In genomic region chr12:49887091-49887490, GRCh38 we compare ENCODE assay signal across 25 cellular contexts.
"Had no signal": no experiment of that assay in that cellular context is flagged by ENCODE, and none has a peak within 500 bp of the region (broad histone marks: within the 10 kb centered on the region; RNA-seq: fewer than 3 reads in every experiment).

No MANE protein-coding gene starts in this region.

- H3K9me3 Mint-ChIP-seq: activated CD4-positive, alpha-beta memory T cell treated with anti-CD3 and anti-CD28 coated beads for 36 hours; activated CD4-positive, alpha-beta T cell treated with anti-CD3 and anti-CD28 coated beads, Interleukin-2, amount 10 ng/mL, durations not matched to agents 7 days and 5 days; activated naive CD8-positive, alpha-beta T cell treated with anti-CD3 and anti-CD28 coated beads, Interleukin-2, amount 10 ng/mL, durations not matched to agents 7 days and 5 days had no signal

- H3K4me3 Mint-ChIP-seq: activated CD4-positive, alpha-beta memory T cell treated with anti-CD3 and anti-CD28 coated beads for 36 hours; activated CD4-positive, alpha-beta T cell treated with anti-CD3 and anti-CD28 coated beads, Interleukin-2, amount 10 ng/mL, durations not matched to agents 7 days and 5 days; activated naive CD8-positive, alpha-beta T cell treated with anti-CD3 and anti-CD28 coated beads, Interleukin-2, amount 10 ng/mL, durations not matched to agents 7 days and 5 days had no signal

- H3K4me1 Mint-ChIP-seq: activated CD4-positive, alpha-beta T cell treated with anti-CD3 and anti-CD28 coated beads, Interleukin-2, amount 10 ng/mL, durations not matched to agents 7 days and 5 days; activated naive CD8-positive, alpha-beta T cell treated with anti-CD3 and anti-CD28 coated beads, Interleukin-2, amount 10 ng/mL, durations not matched to agents 7 days and 5 days had no signal

- H3K9me3 ChIP-seq: adrenal gland had no signal

- H3K27ac ChIP-seq: adrenal gland, SK-N-MC, VCaP had no signal

- H3K27me3 ChIP-seq: adrenal gland had no signal

- ATAC-seq: Panc1, Right ventricle myocardium inferior had no signal

- DNase-seq: activated CD4-positive, alpha-beta memory T cell treated with anti-CD3 and anti-CD28 coated beads for 36 hours; activated CD4-positive, alpha-beta T cell treated with anti-CD3 and anti-CD28 coated beads, Interleukin-2, amount 10 ng/mL, durations not matched to agents 7 days and 5 days; activated CD4-positive, CD25-positive, alpha-beta regulatory T cell; activated CD8-positive, alpha-beta memory T cell treated with anti-CD3 and anti-CD28 coated beads for 24 hours; activated naive CD4-positive, alpha-beta T cell treated with anti-CD3 and anti-CD28 coated beads, Interleukin-2, amount 50 U/mL, for 16 hours; activated naive CD8-positive, alpha-beta T cell treated with anti-CD3 and anti-CD28 coated beads, Interleukin-2, amount 10 ng/mL, durations not matched to agents 7 days and 5 days; activated T-cell treated with anti-CD3 and anti-CD28 coated beads for 4 hours; activated T-cell treated with anti-CD3 and anti-CD28 coated beads, Interleukin-2, amount 50 U/mL, for 48 hours; adrenal gland; anterior cingulate cortex; Kasumi-1; NCI-H1105 treated with DMSO at 0.1 percent for 48 hours; NCI-H1436 treated with DMSO at 0.1 percent for 48 hours; NCI-H187; NCI-H2081; NCI-H446; NCI-H526; NK-92 treated with Interleukin-12 subunit alpha and Interleukin-12 subunit beta, amount 100 ng/mL, for 24 hours; OCI-M1; RPMI8226; T-helper 1 cell had no signal

- H3K36me3 ChIP-seq: adrenal gland had no signal

- H3K4me3 ChIP-seq: adrenal gland, SK-N-MC had no signal

- H3K4me1 ChIP-seq: adrenal gland had no signal

- H3K27ac Mint-ChIP-seq: activated CD4-positive, alpha-beta memory T cell treated with anti-CD3 and anti-CD28 coated beads for 36 hours; activated CD4-positive, alpha-beta T cell treated with anti-CD3 and anti-CD28 coated beads, Interleukin-2, amount 10 ng/mL, durations not matched to agents 7 days and 5 days; activated naive CD8-positive, alpha-beta T cell treated with anti-CD3 and anti-CD28 coated beads, Interleukin-2, amount 10 ng/mL, durations not matched to agents 7 days and 5 days had no signal

- H3K36me3 Mint-ChIP-seq: activated CD4-positive, alpha-beta memory T cell treated with anti-CD3 and anti-CD28 coated beads for 36 hours; activated naive CD8-positive, alpha-beta T cell treated with anti-CD3 and anti-CD28 coated beads, Interleukin-2, amount 10 ng/mL, durations not matched to agents 7 days and 5 days had no signal
